ENCODE assay signal across 9 cellular contexts in the genomic region with DNA sequence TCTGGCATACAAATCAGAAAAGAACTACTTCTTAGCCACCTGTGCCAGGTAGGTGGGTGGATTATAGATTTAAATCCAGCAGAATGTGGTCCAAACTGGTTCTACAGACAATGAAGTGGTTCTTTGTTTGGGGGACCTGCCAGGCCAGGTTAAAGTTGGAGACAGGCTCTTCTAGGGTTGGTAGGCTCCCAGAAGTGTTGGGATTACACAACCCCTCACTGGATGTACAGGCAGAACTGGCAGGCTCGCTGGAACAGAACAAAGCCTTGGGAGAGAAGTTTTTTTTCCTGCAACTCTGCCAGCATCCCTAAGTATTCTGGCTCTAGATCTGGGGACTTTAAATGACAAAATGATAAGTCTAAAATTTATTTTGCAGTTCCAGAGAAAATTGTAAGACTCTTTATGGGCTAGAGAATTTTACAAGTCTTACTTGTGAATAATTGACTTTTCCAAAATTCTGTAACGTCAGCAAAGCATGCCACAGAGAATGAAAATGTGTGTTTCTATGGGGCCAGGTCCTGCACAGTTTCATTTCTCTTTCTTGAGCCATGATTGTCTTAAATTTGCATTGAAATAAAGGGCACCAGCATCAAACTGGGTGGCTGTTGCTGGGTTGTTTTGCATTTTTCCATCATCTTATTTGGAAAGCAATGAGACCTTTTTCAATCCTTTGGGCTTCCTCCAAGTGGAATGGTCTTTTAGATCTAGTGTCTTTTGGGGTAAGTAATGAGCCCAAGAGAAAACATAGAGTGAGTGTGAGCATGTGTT. TPM values are rescaled to one million over a fixed set of nuclear protein-coding genes. Genes with fewer than 3 reads are reported as not detected.
A peak's percentile ranks its signal among the peaks of the same experiment; 100 is the strongest.
DNase-seq lines count a peak whose midpoint lies in the region; ATAC-seq and TF ChIP-seq lines count a peak whose summit lies in the region.
"Had no signal": no experiment of that assay in that cellular context is flagged by ENCODE, and none has a peak within 500 bp of the region (broad histone marks: within the 10 kb centered on the region; RNA-seq: fewer than 3 reads in every experiment).

No MANE protein-coding gene starts in this region.

- H3K4me3 Mint-ChIP-seq in neural progenitor cell: no peak overlapping the region
- H3K4me3 Mint-ChIP-seq: activated naive CD8-positive, alpha-beta T cell had no signal

- H3K36me3 Mint-ChIP-seq in neural progenitor cell: peaks cover 8% of the 10 kb centered on the region

- H3K4me2 ChIP-seq in neural progenitor cell: no peak overlapping the region

- no peaks in the 10 kb centered on the region for H4K20me1 ChIP-seq in neural progenitor cell (ENCODE audit: low read depth)

- H3K4me1 ChIP-seq in neural progenitor cell: peaks cover 11% of the 10 kb centered on the region

- H2AFZ ChIP-seq in neural progenitor cell (replicated peaks): peak overlapping the region; percentile 55

- DNase-seq in neural progenitor cell (ENCODE audit: low spot score) (no peak), brain microvascular endothelial cell (no peak), NCI-H446 (lab: John Stamatoyannopoulos, UW) (no peak), OCI-M1 (lab: John Stamatoyannopoulos, UW) (no peak)
- no peak for DNase-seq in activated naive CD4-positive, alpha-beta T cell treated with Interleukin-2 at 50 U/mL for 16 hours

- H3K27me3 Mint-ChIP-seq in neural progenitor cell (ENCODE audit: insufficient read depth, low read depth): peaks cover 9% of the 10 kb centered on the region
- H3K27me3 Mint-ChIP-seq: activated naive CD8-positive, alpha-beta T cell had no signal

- in situ Hi-C loops in brain microvascular endothelial cell (cut with HindIII; ENCODE audit: low pct_ligation_motif_present, low sequenced_read_pairs): no loop called here

- H3K4me1 Mint-ChIP-seq in neural progenitor cell: peaks cover 12% of the 10 kb centered on the region

- H3K9me3 ChIP-seq in neural progenitor cell (ENCODE audit: low read depth): peaks cover 4% of the 10 kb centered on the region

- peak overlapping the region; percentile 40 for H3K27ac ChIP-seq in angular gyrus (ENCODE audit: low read depth, low read length)
- H3K27ac ChIP-seq in neural progenitor cell: no peak overlapping the region
- no peak overlapping the region for H3K27ac ChIP-seq in brain microvascular endothelial cell

- H3F3A ChIP-seq in neural progenitor cell (ENCODE audit: low read depth): peaks cover 8% of the 10 kb centered on the region

- H3K4me3 ChIP-seq in neural progenitor cell (no peak overlapping the region), brain microvascular endothelial cell (ENCODE audit: low read depth, low read length) (no peak overlapping the region)

- TF ChIP-seq CTCF in neural progenitor cell (IDR thresholded peaks at IDR 0.05) (no peak), brain microvascular endothelial cell (IDR thresholded peaks at IDR 0.05; ENCODE audit: low read depth, low read length, missing control alignments) (no peak)

- H3K36me3 ChIP-seq in neural progenitor cell: no peaks in the 10 kb centered on the region
- H3K36me3 ChIP-seq in brain microvascular endothelial cell (replicated peaks): no peaks in the 10 kb centered on the region

- H3K9me3 Mint-ChIP-seq in neural progenitor cell: peaks cover 29% of the 10 kb centered on the region

- ATAC-seq in GM18517 (IDR thresholded peaks at IDR 0.05; ENCODE audit: unreplicated experiment): peak; percentile 89
- ATAC-seq in HG02678 (IDR thresholded peaks at IDR 0.05; ENCODE audit: unreplicated experiment): peak; percentile 73

- no peak overlapping the region for H3K27ac Mint-ChIP-seq in neural progenitor cell
- H3K27ac Mint-ChIP-seq: activated naive CD8-positive, alpha-beta T cell had no signal

- H3K79me2 ChIP-seq in neural progenitor cell (ENCODE audit: low read depth): no peaks in the 10 kb centered on the region

- no peaks in the 10 kb centered on the region for H3K27me3 ChIP-seq in neural progenitor cell
- H3K27me3 ChIP-seq in brain microvascular endothelial cell (replicated peaks): no peaks in the 10 kb centered on the region

- H3K9ac ChIP-seq in neural progenitor cell: no peak overlapping the region

RNA-seq across cellular contexts. Expression of a gene that starts 32.2 kb away (rescaled TPM):
- total RNA-seq in neural progenitor cell (ENCODE audit: low replicate concordance): 158 and 203 TPM in 2 replicates
